In the genomic region with DNA sequence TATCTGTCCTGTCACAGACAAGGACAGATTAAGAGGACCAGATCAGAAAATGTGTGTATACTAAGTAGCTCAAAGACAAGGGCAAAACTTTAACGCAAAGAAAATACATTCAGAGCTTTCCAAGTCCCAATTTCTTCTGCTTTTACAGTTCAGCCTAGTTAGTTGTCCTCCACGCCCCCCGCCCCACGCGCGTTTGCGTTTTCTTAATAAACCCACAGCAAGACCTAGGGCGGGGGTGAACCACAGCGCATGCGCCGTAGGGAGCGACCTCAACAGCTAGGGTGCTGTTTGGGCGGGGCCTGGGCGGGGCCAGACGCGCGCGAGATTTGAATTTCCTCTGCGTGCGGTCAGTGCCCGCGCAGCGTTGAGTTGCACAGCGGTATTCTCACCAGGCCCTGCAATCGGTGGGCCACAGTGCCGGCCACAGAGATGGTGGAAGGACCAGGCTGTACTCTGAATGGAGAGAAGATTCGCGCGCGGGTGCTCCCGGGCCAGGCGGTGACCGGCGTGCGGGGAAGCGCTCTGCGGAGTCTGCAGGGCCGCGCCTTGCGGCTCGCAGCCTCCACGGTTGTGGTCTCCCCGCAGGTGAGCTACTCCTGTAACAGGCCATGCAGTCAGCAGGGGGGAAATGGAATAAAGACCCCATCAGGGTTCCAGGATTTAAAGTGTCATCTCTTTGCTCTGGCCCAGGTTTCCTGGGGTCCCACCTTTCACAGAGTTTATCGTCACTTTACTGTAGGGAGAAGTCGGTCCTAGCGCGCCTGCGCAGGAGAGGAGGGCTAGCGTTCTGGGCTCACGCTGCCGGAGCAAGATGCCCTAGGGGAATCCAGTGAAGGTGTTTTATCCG, we compare ENCODE assay signal across 1 cellular context.
A peak's percentile ranks its signal among the peaks of the same experiment; 100 is the strongest.
TF ChIP-seq lines count a peak whose summit lies in the region.

A gene with protein sequence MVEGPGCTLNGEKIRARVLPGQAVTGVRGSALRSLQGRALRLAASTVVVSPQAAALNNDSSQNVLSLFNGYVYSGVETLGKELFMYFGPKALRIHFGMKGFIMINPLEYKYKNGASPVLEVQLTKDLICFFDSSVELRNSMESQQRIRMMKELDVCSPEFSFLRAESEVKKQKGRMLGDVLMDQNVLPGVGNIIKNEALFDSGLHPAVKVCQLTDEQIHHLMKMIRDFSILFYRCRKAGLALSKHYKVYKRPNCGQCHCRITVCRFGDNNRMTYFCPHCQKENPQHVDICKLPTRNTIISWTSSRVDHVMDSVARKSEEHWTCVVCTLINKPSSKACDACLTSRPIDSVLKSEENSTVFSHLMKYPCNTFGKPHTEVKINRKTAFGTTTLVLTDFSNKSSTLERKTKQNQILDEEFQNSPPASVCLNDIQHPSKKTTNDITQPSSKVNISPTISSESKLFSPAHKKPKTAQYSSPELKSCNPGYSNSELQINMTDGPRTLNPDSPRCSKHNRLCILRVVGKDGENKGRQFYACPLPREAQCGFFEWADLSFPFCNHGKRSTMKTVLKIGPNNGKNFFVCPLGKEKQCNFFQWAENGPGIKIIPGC (plus strand): TSS at position 350 of the 847 bp plus-strand sequence. CDS start 80 bp downstream, at position 430.

TF ChIP-seq in HEK293, 187 proteins besides CTCF, POLR2A, EP300 and RAD21 (continued from another document and continues in another):
- TF ChIP-seq, protein P1, sequence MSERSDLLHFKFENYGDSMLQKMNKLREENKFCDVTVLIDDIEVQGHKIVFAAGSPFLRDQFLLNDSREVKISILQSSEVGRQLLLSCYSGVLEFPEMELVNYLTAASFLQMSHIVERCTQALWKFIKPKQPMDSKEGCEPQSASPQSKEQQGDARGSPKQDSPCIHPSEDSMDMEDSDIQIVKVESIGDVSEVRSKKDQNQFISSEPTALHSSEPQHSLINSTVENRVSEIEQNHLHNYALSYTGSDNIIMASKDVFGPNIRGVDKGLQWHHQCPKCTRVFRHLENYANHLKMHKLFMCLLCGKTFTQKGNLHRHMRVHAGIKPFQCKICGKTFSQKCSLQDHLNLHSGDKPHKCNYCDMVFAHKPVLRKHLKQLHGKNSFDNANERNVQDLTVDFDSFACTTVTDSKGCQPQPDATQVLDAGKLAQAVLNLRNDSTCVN (tag by site-specific recombination; optimal IDR thresholded peaks at IDR 0.05) = peak; percentile 79
- TF ChIP-seq ZNF23 (tag by site-specific recombination; IDR thresholded peaks at IDR 0.05; ENCODE audit: borderline replicate concordance) = no peak
- TF ChIP-seq ZBTB20 (tag by site-specific recombination; IDR thresholded peaks at IDR 0.05) = peak; percentile 60; the same call in 1 of the 2 replicates
- TF ChIP-seq, protein P2, sequence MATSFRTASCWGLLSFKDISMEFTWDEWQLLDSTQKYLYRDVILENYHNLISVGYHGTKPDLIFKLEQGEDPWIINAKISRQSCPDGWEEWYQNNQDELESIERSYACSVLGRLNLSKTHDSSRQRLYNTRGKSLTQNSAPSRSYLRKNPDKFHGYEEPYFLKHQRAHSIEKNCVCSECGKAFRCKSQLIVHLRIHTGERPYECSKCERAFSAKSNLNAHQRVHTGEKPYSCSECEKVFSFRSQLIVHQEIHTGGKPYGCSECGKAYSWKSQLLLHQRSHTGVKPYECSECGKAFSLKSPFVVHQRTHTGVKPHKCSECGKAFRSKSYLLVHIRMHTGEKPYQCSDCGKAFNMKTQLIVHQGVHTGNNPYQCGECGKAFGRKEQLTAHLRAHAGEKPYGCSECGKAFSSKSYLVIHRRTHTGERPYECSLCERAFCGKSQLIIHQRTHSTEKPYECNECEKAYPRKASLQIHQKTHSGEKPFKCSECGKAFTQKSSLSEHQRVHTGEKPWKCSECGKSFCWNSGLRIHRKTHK (tag by site-specific recombination; IDR thresholded peaks at IDR 0.05) = no peak
- no peak for TF ChIP-seq ZNF121 (tag by site-specific recombination; IDR thresholded peaks at IDR 0.05)
- no peak for TF ChIP-seq MEIS1 (CRISPR knock-in tag; IDR thresholded peaks at IDR 0.05; ENCODE audit: borderline replicate concordance)
- TF ChIP-seq, protein P3, sequence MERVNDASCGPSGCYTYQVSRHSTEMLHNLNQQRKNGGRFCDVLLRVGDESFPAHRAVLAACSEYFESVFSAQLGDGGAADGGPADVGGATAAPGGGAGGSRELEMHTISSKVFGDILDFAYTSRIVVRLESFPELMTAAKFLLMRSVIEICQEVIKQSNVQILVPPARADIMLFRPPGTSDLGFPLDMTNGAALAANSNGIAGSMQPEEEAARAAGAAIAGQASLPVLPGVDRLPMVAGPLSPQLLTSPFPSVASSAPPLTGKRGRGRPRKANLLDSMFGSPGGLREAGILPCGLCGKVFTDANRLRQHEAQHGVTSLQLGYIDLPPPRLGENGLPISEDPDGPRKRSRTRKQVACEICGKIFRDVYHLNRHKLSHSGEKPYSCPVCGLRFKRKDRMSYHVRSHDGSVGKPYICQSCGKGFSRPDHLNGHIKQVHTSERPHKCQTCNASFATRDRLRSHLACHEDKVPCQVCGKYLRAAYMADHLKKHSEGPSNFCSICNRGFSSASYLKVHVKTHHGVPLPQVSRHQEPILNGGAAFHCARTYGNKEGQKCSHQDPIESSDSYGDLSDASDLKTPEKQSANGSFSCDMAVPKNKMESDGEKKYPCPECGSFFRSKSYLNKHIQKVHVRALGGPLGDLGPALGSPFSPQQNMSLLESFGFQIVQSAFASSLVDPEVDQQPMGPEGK (tag by site-specific recombination; IDR thresholded peaks at IDR 0.05) = 0 out of 2 replicates have a peak, but pooled peaks have one; percentile 21
- no peak for TF ChIP-seq PRDM1 (tag by site-specific recombination; IDR thresholded peaks at IDR 0.05)
- TF ChIP-seq, protein P4, sequence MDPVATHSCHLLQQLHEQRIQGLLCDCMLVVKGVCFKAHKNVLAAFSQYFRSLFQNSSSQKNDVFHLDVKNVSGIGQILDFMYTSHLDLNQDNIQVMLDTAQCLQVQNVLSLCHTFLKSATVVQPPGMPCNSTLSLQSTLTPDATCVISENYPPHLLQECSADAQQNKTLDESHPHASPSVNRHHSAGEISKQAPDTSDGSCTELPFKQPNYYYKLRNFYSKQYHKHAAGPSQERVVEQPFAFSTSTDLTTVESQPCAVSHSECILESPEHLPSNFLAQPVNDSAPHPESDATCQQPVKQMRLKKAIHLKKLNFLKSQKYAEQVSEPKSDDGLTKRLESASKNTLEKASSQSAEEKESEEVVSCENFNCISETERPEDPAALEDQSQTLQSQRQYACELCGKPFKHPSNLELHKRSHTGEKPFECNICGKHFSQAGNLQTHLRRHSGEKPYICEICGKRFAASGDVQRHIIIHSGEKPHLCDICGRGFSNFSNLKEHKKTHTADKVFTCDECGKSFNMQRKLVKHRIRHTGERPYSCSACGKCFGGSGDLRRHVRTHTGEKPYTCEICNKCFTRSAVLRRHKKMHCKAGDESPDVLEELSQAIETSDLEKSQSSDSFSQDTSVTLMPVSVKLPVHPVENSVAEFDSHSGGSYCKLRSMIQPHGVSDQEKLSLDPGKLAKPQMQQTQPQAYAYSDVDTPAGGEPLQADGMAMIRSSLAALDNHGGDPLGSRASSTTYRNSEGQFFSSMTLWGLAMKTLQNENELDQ (tag by site-specific recombination; IDR thresholded peaks at IDR 0.05; ENCODE audit: low read depth) = no peak
- TF ChIP-seq, protein P5, sequence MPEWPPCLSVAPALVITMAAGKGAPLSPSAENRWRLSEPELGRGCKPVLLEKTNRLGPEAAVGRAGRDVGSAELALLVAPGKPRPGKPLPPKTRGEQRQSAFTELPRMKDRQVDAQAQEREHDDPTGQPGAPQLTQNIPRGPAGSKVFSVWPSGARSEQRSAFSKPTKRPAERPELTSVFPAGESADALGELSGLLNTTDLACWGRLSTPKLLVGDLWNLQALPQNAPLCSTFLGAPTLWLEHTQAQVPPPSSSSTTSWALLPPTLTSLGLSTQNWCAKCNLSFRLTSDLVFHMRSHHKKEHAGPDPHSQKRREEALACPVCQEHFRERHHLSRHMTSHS (tag by site-specific recombination; IDR thresholded peaks at IDR 0.05) = no peak
- TF ChIP-seq ZNF138 (tag by site-specific recombination; IDR thresholded peaks at IDR 0.05; ENCODE audit: borderline replicate concordance) = no peak
- TF ChIP-seq, protein P6, sequence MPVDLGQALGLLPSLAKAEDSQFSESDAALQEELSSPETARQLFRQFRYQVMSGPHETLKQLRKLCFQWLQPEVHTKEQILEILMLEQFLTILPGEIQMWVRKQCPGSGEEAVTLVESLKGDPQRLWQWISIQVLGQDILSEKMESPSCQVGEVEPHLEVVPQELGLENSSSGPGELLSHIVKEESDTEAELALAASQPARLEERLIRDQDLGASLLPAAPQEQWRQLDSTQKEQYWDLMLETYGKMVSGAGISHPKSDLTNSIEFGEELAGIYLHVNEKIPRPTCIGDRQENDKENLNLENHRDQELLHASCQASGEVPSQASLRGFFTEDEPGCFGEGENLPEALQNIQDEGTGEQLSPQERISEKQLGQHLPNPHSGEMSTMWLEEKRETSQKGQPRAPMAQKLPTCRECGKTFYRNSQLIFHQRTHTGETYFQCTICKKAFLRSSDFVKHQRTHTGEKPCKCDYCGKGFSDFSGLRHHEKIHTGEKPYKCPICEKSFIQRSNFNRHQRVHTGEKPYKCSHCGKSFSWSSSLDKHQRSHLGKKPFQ (tag by site-specific recombination; IDR thresholded peaks at IDR 0.05) = peak; percentile 86
- no peak for TF ChIP-seq ZNF571 (tag by site-specific recombination; IDR thresholded peaks at IDR 0.05)
- no peak for TF ChIP-seq ZNF423 (tag by site-specific recombination; IDR thresholded peaks at IDR 0.05)
- no peak for TF ChIP-seq ZNF558 (tag by site-specific recombination; IDR thresholded peaks at IDR 0.05)
- no peak for TF ChIP-seq ZNF658 (tag by site-specific recombination; IDR thresholded peaks at IDR 0.05)
- TF ChIP-seq, protein P7, sequence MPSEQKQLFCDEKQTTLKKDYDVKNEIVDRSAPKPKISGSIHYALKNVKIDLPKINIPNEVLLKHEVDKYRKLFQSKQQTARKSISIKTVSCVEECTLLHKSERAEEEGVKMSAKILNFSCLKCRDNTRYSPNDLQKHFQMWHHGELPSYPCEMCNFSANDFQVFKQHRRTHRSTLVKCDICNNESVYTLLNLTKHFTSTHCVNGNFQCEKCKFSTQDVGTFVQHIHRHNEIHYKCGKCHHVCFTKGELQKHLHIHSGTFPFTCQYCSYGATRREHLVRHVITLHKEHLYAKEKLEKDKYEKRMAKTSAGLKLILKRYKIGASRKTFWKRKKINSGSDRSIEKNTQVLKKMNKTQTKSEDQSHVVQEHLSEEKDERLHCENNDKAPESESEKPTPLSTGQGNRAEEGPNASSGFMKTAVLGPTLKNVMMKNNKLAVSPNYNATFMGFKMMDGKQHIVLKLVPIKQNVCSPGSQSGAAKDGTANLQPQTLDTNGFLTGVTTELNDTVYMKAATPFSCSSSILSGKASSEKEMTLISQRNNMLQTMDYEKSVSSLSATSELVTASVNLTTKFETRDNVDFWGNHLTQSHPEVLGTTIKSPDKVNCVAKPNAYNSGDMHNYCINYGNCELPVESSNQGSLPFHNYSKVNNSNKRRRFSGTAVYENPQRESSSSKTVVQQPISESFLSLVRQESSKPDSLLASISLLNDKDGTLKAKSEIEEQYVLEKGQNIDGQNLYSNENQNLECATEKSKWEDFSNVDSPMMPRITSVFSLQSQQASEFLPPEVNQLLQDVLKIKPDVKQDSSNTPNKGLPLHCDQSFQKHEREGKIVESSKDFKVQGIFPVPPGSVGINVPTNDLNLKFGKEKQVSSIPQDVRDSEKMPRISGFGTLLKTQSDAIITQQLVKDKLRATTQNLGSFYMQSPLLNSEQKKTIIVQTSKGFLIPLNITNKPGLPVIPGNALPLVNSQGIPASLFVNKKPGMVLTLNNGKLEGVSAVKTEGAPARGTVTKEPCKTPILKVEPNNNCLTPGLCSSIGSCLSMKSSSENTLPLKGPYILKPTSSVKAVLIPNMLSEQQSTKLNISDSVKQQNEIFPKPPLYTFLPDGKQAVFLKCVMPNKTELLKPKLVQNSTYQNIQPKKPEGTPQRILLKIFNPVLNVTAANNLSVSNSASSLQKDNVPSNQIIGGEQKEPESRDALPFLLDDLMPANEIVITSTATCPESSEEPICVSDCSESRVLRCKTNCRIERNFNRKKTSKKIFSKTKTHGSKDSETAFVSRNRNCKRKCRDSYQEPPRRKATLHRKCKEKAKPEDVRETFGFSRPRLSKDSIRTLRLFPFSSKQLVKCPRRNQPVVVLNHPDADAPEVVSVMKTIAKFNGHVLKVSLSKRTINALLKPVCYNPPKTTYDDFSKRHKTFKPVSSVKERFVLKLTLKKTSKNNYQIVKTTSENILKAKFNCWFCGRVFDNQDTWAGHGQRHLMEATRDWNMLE (tag by site-specific recombination; conservative IDR thresholded peaks at IDR 0.05; ENCODE audit: low read depth) = no peak
- no peak for TF ChIP-seq ZNF530 (tag by site-specific recombination; IDR thresholded peaks at IDR 0.05; ENCODE audit: low read depth)
- no peak for TF ChIP-seq ZNF707 (tag by site-specific recombination; IDR thresholded peaks at IDR 0.05)
- no peak for TF ChIP-seq ZFP3 (tag by site-specific recombination; IDR thresholded peaks at IDR 0.05; ENCODE audit: low read depth)
- TF ChIP-seq ZBTB8A (tag by site-specific recombination; IDR thresholded peaks at IDR 0.05) = no peak
- no peak for TF ChIP-seq ZNF175 (tag by site-specific recombination; IDR thresholded peaks at IDR 0.05)
- TF ChIP-seq ZNF416 (tag by site-specific recombination; IDR thresholded peaks at IDR 0.05) = no peak
- TF ChIP-seq SETDB1 (IDR thresholded peaks at IDR 0.05; ENCODE audit: insufficient read length, low read length) = no peak
- no peak for TF ChIP-seq ZNF10 (tag by site-specific recombination; IDR thresholded peaks at IDR 0.05)
- no peak for TF ChIP-seq ZNF174 (tag by site-specific recombination; IDR thresholded peaks at IDR 0.05)
- TF ChIP-seq ZNF670 (tag by site-specific recombination; IDR thresholded peaks at IDR 0.05; ENCODE audit: low read depth) = no peak
- TF ChIP-seq REPIN1 (tag by site-specific recombination; IDR thresholded peaks at IDR 0.05; ENCODE audit: low read depth) = no peak
- TF ChIP-seq SP7 (tag by site-specific recombination; IDR thresholded peaks at IDR 0.05) = no peak; the same call in none of the 2 replicates
- no peak for TF ChIP-seq ZNF837 (tag by site-specific recombination; IDR thresholded peaks at IDR 0.05)
- TF ChIP-seq ZNF501 (tag by site-specific recombination; IDR thresholded peaks at IDR 0.05) = peak; percentile 81; the same call in 1 of the 2 replicates
- TF ChIP-seq ZBTB17 (tag by site-specific recombination; IDR thresholded peaks at IDR 0.05) = peak; percentile 60
- no peak for TF ChIP-seq ZNF626 (tag by site-specific recombination; IDR thresholded peaks at IDR 0.05)
- TF ChIP-seq WT1 (tag by site-specific recombination; IDR thresholded peaks at IDR 0.05) = no peak
- TF ChIP-seq MYNN (tag by site-specific recombination; IDR thresholded peaks at IDR 0.05; ENCODE audit: borderline replicate concordance) = no peak
- TF ChIP-seq HOXD13 (CRISPR knock-in tag; IDR thresholded peaks at IDR 0.05; ENCODE audit: borderline replicate concordance) = no peak
- peak; percentile 73 for TF ChIP-seq ZIC2 (tag by site-specific recombination; IDR thresholded peaks at IDR 0.05)
- TF ChIP-seq SP3 (tag by site-specific recombination; IDR thresholded peaks at IDR 0.05) = peak; percentile 78
- TF ChIP-seq ZNF169 (tag by site-specific recombination; IDR thresholded peaks at IDR 0.05) = no peak
- TF ChIP-seq, protein P8, sequence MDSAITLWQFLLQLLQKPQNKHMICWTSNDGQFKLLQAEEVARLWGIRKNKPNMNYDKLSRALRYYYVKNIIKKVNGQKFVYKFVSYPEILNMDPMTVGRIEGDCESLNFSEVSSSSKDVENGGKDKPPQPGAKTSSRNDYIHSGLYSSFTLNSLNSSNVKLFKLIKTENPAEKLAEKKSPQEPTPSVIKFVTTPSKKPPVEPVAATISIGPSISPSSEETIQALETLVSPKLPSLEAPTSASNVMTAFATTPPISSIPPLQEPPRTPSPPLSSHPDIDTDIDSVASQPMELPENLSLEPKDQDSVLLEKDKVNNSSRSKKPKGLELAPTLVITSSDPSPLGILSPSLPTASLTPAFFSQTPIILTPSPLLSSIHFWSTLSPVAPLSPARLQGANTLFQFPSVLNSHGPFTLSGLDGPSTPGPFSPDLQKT (IDR thresholded peaks at IDR 0.05; ENCODE audit: borderline replicate concordance, low read depth, low read length) = no peak
- no peak for TF ChIP-seq ZNF274 (IDR thresholded peaks at IDR 0.05; ENCODE audit: low read length)
- no peak for TF ChIP-seq ZNF274 (tag by site-specific recombination; IDR thresholded peaks at IDR 0.05; ENCODE audit: borderline replicate concordance)
